Comparison of ENCODE assay signal across 8 cellular contexts in the genomic region with DNA sequence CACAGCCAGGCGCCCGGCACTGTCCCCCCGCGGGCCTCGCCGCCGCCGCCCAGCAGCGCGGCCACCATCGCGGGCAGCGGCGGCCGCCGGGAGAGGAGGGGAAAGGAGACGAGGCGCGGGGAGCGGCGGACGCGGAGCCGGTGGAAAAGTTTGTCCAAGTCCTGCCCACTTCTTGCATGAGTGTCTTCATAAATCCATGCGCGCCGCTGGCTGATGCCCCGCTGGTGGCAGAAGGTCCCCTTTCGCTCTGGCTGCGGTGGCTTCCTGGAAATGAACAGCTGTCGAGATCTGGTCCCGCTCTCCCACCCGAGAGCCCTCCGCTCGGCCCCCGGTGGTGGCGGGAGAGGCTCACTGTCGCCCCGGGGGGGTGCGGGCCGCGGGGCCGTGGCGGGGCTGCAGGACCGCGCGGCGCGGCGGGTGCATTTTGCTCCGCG. TPM values are rescaled to one million over a fixed set of nuclear protein-coding genes. Genes with fewer than 3 reads are reported as not detected.
A peak's percentile ranks its signal among the peaks of the same experiment; 100 is the strongest.
DNase-seq lines count a peak whose midpoint lies in the region; TF ChIP-seq lines count a peak whose summit lies in the region.

No MANE protein-coding gene starts in this region.

- intact Hi-C loops in tibial artery (cut with DNase I; ENCODE audit: low total_unique reads) = loop anchor here (5.0 kb wide), 2 partner anchors 166 to 376 kb away; no protein-coding TSS in a partner anchor

- peak overlapping the region; percentile 85 for H3K4me3 Mint-ChIP-seq in endothelial cell (ENCODE audit: unreplicated experiment)

- H3K9me3 ChIP-seq in tibial artery = no peaks in the 10 kb centered on the region

- no peak for TF ChIP-seq CTCF in HL-60 (IDR thresholded peaks at IDR 0.05; ENCODE audit: insufficient read depth, low read length)
- no peak for TF ChIP-seq CTCF in endothelial cell (IDR thresholded peaks at IDR 0.05; ENCODE audit: unreplicated experiment)
- TF ChIP-seq CTCF in tibial artery (IDR thresholded peaks at IDR 0.05) = peak in 1 of 2 experiments; percentile 2

- no peaks in the 10 kb centered on the region for H3K36me3 ChIP-seq in tibial artery

- peaks cover 5% of the 10 kb centered on the region for H3K36me3 Mint-ChIP-seq in endothelial cell (ENCODE audit: low read depth, unreplicated experiment)

- no peak overlapping the region for H3K27ac Mint-ChIP-seq in endothelial cell (ENCODE audit: unreplicated experiment)

- DNase-seq in NCI-H146 (lab: John Stamatoyannopoulos, UW) (peak; percentile 39), NCI-H146 treated with DMSO at 0.1 percent for 48 hours (lab: John Stamatoyannopoulos, UW; ENCODE audit: unreplicated experiment) (no peak), HL-60 (ENCODE audit: low read depth in 1 of 2, low spot score in 1 of 2) (peak; percentile 28 to 47), endothelial cell (ENCODE audit: low spot score) (no peak), myocyte (ENCODE audit: low read depth) (peak; percentile 84), tibial artery (peak; percentile 65 to 83), NCI-H774 (lab: John Stamatoyannopoulos, UW) (no peak)
- DNase-seq in activated CD4-positive, alpha-beta T cell treated with anti-CD3 and anti-CD28 coated beads for 4 hours = peak; percentile 36 to 42

- H3K9me3 Mint-ChIP-seq in endothelial cell (ENCODE audit: unreplicated experiment) = no peaks in the 10 kb centered on the region

- H3K27me3 ChIP-seq in HL-60 (ENCODE audit: insufficient read depth, poor library complexity, severe bottlenecking) = peaks cover 35% of the 10 kb centered on the region
- no peaks in the 10 kb centered on the region for H3K27me3 ChIP-seq in tibial artery

- H3K4me1 Mint-ChIP-seq in endothelial cell (ENCODE audit: unreplicated experiment) = peaks cover 22% of the 10 kb centered on the region

- H3K4me1 ChIP-seq in tibial artery = peaks cover 0 to 35% (median 4%) of the 10 kb centered on the region in 4 donors

- peaks cover 12% of the 10 kb centered on the region for H3K27me3 Mint-ChIP-seq in endothelial cell (ENCODE audit: unreplicated experiment)

- H3K27ac ChIP-seq in HL-60 (replicated peaks) = no peak overlapping the region
- H3K27ac ChIP-seq in tibial artery = peak overlapping the region; percentile 79 to 90

- H3K4me3 ChIP-seq in HL-60 (replicated peaks; ENCODE audit: insufficient read depth, low read length) = peak overlapping the region; percentile 56
- H3K4me3 ChIP-seq in tibial artery = peak overlapping the region; percentile 66 to 83

RNA-seq across cellular contexts. Expression of a gene that starts 0.6 kb away (rescaled TPM):
- total RNA-seq in endothelial cell (ENCODE audit: unreplicated experiment) (11.2 TPM), myocyte (190 and 279 TPM in 2 replicates)
- 28.7 TPM for polyA plus RNA-seq in myocyte (2012)

Comparison
In these comparisons a context has a peak if more than half of its experiments do, and no peak if none do; other contexts are left out.
1. DNase-seq: peak in NCI-H146 (single experiment), HL-60 (2 of 2), activated CD4-positive, alpha-beta T cell treated with anti-CD3 and anti-CD28 coated beads for 4 hours (2 of 2), myocyte (single experiment) and tibial artery (2 of 2); none in NCI-H146 treated with DMSO at 0.1 percent for 48 hours (single experiment), endothelial cell (single experiment) and NCI-H774 (single experiment).
2. RNA of a gene that starts 0.6 kb away (total RNA-seq): 190 to 279 TPM in myocyte; 11.2 TPM in endothelial cell (single experiment); every median in the first group is over 10 times any median in the second.